In genomic region chr12:117904051-117904450, GRCh38 we compare ENCODE assay signal across 23 cellular contexts.
"Had no signal": no experiment of that assay in that cellular context is flagged by ENCODE, and none has a peak within 500 bp of the region (broad histone marks: within the 10 kb centered on the region; RNA-seq: fewer than 3 reads in every experiment).

No MANE protein-coding gene starts in this region.

- H3K4me1 ChIP-seq: stomach, testis, thyroid gland, tibial artery, tibial nerve, transverse colon, upper lobe of left lung, upper lobe of right lung, uterus, vagina had no signal

- H3K9me3 ChIP-seq: suprapubic skin, testis, thoracic aorta, thyroid gland, tibial artery, transverse colon, upper lobe of left lung, upper lobe of right lung, uterus, vagina had no signal

- H3K4me3 ChIP-seq: stomach, suprapubic skin, testis, thoracic aorta, thyroid gland, tibial artery, tibial nerve, transverse colon, upper lobe of left lung, upper lobe of right lung, uterus, vagina had no signal

- DNase-seq: stimulated activated CD4-positive, alpha-beta T cell treated with anti-CD3 and anti-CD28 coated beads, Interleukin-2, amount 100 ng/mL, for 48 hours; stimulated activated CD4-positive, alpha-beta T cell treated with anti-CD3 and anti-CD28 coated beads, Interleukin-4, amount 100 ng/mL, for 1 hour; stimulated activated CD4-positive, alpha-beta T cell treated with anti-CD3 and anti-CD28 coated beads, Interleukin-4, amount 100 ng/mL, for 24 hours; stimulated activated CD4-positive, alpha-beta T cell treated with anti-CD3 and anti-CD28 coated beads, Interleukin-4, amount 100 ng/mL, for 4 hours; stimulated activated CD8-positive, alpha-beta memory T cell treated with anti-CD3 and anti-CD28 coated beads, Interleukin-4, amount 100 ng/mL, for 48 hours; stimulated activated naive B cell treated with anti-CD40 and anti-IgM and Interleukin-4, amounts not matched to agents 10 μg/mL and 1 μg/mL and 100 μg/mL, for 72 hours; stimulated activated naive CD4-positive, alpha-beta T cell; stimulated activated naive CD4-positive, alpha-beta T cell treated with Interleukin-2 at 50 U/mL for 16 hours; stimulated activated naive CD8-positive, alpha-beta T cell treated with anti-CD3 and anti-CD28 coated beads, Interleukin-15, amount 100 ng/mL, for 72 hours; stimulated activated naive CD8-positive, alpha-beta T cell treated with anti-CD3 and anti-CD28 coated beads, Interleukin-15, Interleukin-2, amounts not matched to agents 100 U/mL and 50 U/mL, for 24 hours; stomach; substantia nigra; testis; thyroid gland; tibial artery; transverse colon; upper lobe of left lung; upper lobe of right lung; uterus had no signal

- H3K27me3 ChIP-seq: stomach, suprapubic skin, testis, thyroid gland, tibial artery, tibial nerve, transverse colon, upper lobe of left lung, upper lobe of right lung, uterus, vagina had no signal

- H3K36me3 ChIP-seq: stomach, suprapubic skin, thoracic aorta, thyroid gland, tibial artery, tibial nerve, transverse colon, upper lobe of left lung, upper lobe of right lung, uterus, vagina had no signal

- H3K27ac ChIP-seq: stomach, suprapubic skin, testis, thoracic aorta, thyroid gland, tibial artery, tibial nerve, transverse colon, upper lobe of left lung, upper lobe of right lung, uterus, vagina had no signal
